ENCODE assay signal across 18 cellular contexts in genomic region chr3:189974372-189974771, GRCh38.
"Had no signal": no experiment of that assay in that cellular context is flagged by ENCODE, and none has a peak within 500 bp of the region (broad histone marks: within the 10 kb centered on the region; RNA-seq: fewer than 3 reads in every experiment).

No MANE protein-coding gene starts in this region.

- ATAC-seq: effector memory CD8-positive, alpha-beta T cell; foreskin keratinocyte; left colon; left ventricle myocardium superior; stimulated activated naive CD8-positive, alpha-beta T cell treated with anti-CD3 and anti-CD28 coated beads, Interleukin-15, Interleukin-2, amounts not matched to agents 100 U/mL and 50 U/mL, for 24 hours had no signal

- H3K27me3 Mint-ChIP-seq: dendritic cell treated with granulocyte-macrophage colony-stimulating factor and Interleukin-4, amounts not matched to agents 40 ng/mL and 50 ng/mL, for 4 days; type B pancreatic cell had no signal

- H3K27ac Mint-ChIP-seq: dendritic cell treated with granulocyte-macrophage colony-stimulating factor and Interleukin-4, amounts not matched to agents 40 ng/mL and 50 ng/mL, for 4 days; effector memory CD8-positive, alpha-beta T cell; naive B cell; type B pancreatic cell had no signal

- DNase-seq: effector memory CD8-positive, alpha-beta T cell; foreskin keratinocyte; left colon; left ventricle myocardium superior; mesendoderm; naive B cell; stimulated activated CD4-positive, alpha-beta T cell treated with anti-CD3 and anti-CD28 coated beads, Interleukin-2, amount 100 ng/mL, for 48 hours; stimulated activated naive CD8-positive, alpha-beta T cell treated with anti-CD3 and anti-CD28 coated beads, Interleukin-15, Interleukin-2, amounts not matched to agents 100 U/mL and 50 U/mL, for 24 hours; thyroid gland had no signal

- H3K4me2 ChIP-seq: hepatocyte, smooth muscle cell had no signal

- H3K36me3 ChIP-seq: neutrophil, thyroid gland had no signal

- H2AFZ ChIP-seq: hepatocyte had no signal

- H3K4me3 ChIP-seq: esophagus muscularis mucosa, hepatocyte, lung, smooth muscle cell, suprapubic skin, thyroid gland had no signal

- H3K36me3 Mint-ChIP-seq: naive B cell had no signal

- H3K27me3 ChIP-seq: esophagus muscularis mucosa, foreskin keratinocyte, hepatocyte, neutrophil, suprapubic skin, thyroid gland had no signal

- H3K4me1 Mint-ChIP-seq: naive B cell had no signal

- H3K27ac ChIP-seq: epithelial cell of prostate, esophagus muscularis mucosa, foreskin keratinocyte, hepatocyte, neutrophil, suprapubic skin, thyroid gland had no signal

- H3K4me3 Mint-ChIP-seq: dendritic cell treated with granulocyte-macrophage colony-stimulating factor and Interleukin-4, amounts not matched to agents 40 ng/mL and 50 ng/mL, for 4 days; effector memory CD8-positive, alpha-beta T cell; naive B cell; type B pancreatic cell had no signal

- H3K9me3 Mint-ChIP-seq: dendritic cell treated with granulocyte-macrophage colony-stimulating factor and Interleukin-4, amounts not matched to agents 40 ng/mL and 50 ng/mL, for 4 days; effector memory CD8-positive, alpha-beta T cell; type B pancreatic cell had no signal

- H3K79me2 ChIP-seq: hepatocyte had no signal

- H3K4me1 ChIP-seq: foreskin keratinocyte, thyroid gland had no signal
